ENCODE assay signal across 1 cellular context in genomic region chr4:188960411-188961093, GRCh38.
TF ChIP-seq lines count a peak whose summit lies in the region.

No MANE protein-coding gene starts in this region.

TF ChIP-seq in GM23338, 12 proteins besides CTCF, POLR2A, EP300 and RAD21 (continued from another document):
- TF ChIP-seq REST (IDR thresholded peaks at IDR 0.05; ENCODE audit: unreplicated experiment) (no peak), ZNF114 (CRISPR knock-in tag; IDR thresholded peaks at IDR 0.05) (no peak), JUNB (IDR thresholded peaks at IDR 0.05; ENCODE audit: unreplicated experiment) (no peak)
